ENCODE assay signal across 13 cellular contexts in the genomic region with DNA sequence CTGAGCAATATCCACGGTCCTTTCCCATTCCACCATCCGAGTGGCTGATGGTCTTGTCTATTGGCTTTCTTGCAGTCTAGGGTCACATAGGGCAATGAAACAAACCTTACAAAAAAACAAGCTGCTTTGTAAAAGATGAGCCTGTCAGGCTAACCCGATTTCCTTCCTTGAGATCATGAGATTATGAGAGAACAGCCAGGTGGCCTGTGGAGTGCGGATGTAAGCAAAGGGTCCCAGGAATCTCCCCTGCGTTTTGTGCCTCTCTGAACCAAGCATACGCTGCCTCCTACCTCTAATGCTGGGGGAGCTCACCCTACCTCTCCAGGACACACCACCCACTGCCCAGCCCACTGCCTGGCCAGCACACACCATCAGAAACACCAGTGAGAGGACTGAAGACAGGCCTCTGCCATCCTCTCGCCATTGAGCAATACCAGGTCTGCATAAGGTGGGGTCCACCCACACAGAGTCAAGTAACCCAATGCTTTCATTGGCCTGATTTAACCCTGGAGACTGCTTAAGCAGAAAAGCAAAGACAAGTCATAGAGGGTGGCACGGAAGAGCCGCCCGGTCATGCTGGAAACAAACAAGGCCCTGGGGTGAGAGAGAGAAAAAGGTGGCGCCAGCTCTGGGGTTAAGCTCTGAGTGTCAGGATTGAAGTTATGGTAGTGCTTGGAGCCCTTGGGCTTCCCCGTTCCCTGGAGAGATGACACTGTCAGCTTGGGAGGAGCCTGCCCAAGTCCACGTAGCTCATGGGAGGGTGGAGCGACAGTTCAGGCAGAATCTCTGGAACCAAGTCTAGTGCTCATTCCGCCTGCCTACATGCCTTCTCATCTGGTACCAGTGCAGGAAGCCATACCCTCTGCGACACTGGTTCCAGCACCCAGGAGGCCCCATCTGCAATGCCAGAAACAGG. TPM values are rescaled to one million over a fixed set of nuclear protein-coding genes. Genes with fewer than 3 reads are reported as not detected.
A peak's percentile ranks its signal among the peaks of the same experiment; 100 is the strongest.
DNase-seq lines count a peak whose midpoint lies in the region; ATAC-seq, FAIRE-seq and TF ChIP-seq lines count a peak whose summit lies in the region.
"Had no signal": no experiment of that assay in that cellular context is flagged by ENCODE, and none has a peak within 500 bp of the region (broad histone marks: within the 10 kb centered on the region; RNA-seq: fewer than 3 reads in every experiment).

No MANE protein-coding gene starts in this region.

- no TSS peak for BruUV-seq in HepG2 (replicated peaks; lab: Mats Ljungman, UMichigan)

- no peak overlapping the region for H3K9ac ChIP-seq in HepG2 (ENCODE audit: insufficient read depth, low read depth, low read length)

- no peak for TF ChIP-seq RAD21 in HepG2 (CRISPR knock-in tag; IDR thresholded peaks at IDR 0.05)

- peaks cover 21% of the 10 kb centered on the region for H3K4me1 ChIP-seq in HepG2 (ENCODE audit: insufficient read depth, low read length)
- H3K4me1 ChIP-seq in right lobe of liver, result no peaks in the 10 kb centered on the region
- no peaks in the 10 kb centered on the region for H3K4me1 ChIP-seq in left lung

- peak overlapping the region; percentile 16 for H2AFZ ChIP-seq in HepG2 (ENCODE audit: low read length)

- FAIRE-seq in HepG2 (lab: Jason Lieb, UNC), result no peak
- FAIRE-seq: colon had no signal

- H3K27ac ChIP-seq in HepG2 (ENCODE audit: extremely low read length, insufficient read depth, low read length) (no peak overlapping the region), right lobe of liver (no peak overlapping the region), left lung (peak overlapping the region; percentile 28 to 39)
- H3K27ac ChIP-seq: esophagus muscularis mucosa had no signal

- in situ Hi-C loops in HepG2 (cut with HindIII; ENCODE audit: extremely low pct_ligation_motif_present, low pct_unique_long_range_greater_than_20kb), result no loop called here

- TF ChIP-seq EP300 in HepG2 (IDR thresholded peaks at IDR 0.05; ENCODE audit: low read depth in 2 of 2, low read length in 2 of 2) (no peak), HepG2 (CRISPR knock-in tag; IDR thresholded peaks at IDR 0.05; ENCODE audit: borderline replicate concordance) (no peak)

- H3K9me3 ChIP-seq in HepG2 (ENCODE audit: low read length), result 0 out of 2 replicates have a peak, but pooled peaks cover 3% of the 10 kb centered on the region
- no peaks in the 10 kb centered on the region for H3K9me3 ChIP-seq in right lobe of liver
- H3K9me3 ChIP-seq in left lung, result peaks cover 0 to 13% of the 10 kb centered on the region in 2 donors

- ATAC-seq in HepG2, result peak; percentile 75
- no peak for ATAC-seq in right lobe of liver
- no peak; the same call in 2 of the 3 replicates for ATAC-seq in SK-N-SH treated with all-trans-retinoic acid at 6 μM for 48 hours
- ATAC-seq in left lung, result no peak
- ATAC-seq in GM18517 (IDR thresholded peaks at IDR 0.05; ENCODE audit: unreplicated experiment), result no peak

- DNase-seq in HepG2 (ENCODE audit: low spot score) (no peak), right lobe of liver (no peak), left lung (no peak), hypothalamus (lab: John Stamatoyannopoulos, UW) (no peak)
- no peak for DNase-seq in activated effector memory CD4-positive, alpha-beta T cell treated with anti-CD3 and anti-CD28 coated beads, Interleukin-2, amount 50 U/mL, for 16 hours
- no peak for DNase-seq in effector CD4-positive, alpha-beta T cell
- DNase-seq: activated CD4-positive, alpha-beta memory T cell treated with anti-CD3 and anti-CD28 coated beads, Interleukin-2, amount 10 ng/mL, durations not matched to agents 7 days and 5 days; COR-L47; NCI-H2081 treated with DMSO at 0.1 percent for 48 hours had no signal

- H3K79me2 ChIP-seq in HepG2 (ENCODE audit: insufficient read depth, low read length), result no peaks in the 10 kb centered on the region

- no peak for TF ChIP-seq CTCF in HepG2 (CRISPR knock-in tag; IDR thresholded peaks at IDR 0.05)
- no peak for TF ChIP-seq CTCF in right lobe of liver (IDR thresholded peaks at IDR 0.05)
- TF ChIP-seq CTCF in left lung (IDR thresholded peaks at IDR 0.05), result no peak

- no peaks in the 10 kb centered on the region for H3K36me3 ChIP-seq in HepG2 (replicated peaks in 1 of 2; ENCODE audit: control insufficient read depth in 1 of 2, insufficient read depth in 2 of 2, low read length in 2 of 2)
- H3K36me3 ChIP-seq in right lobe of liver, result no peaks in the 10 kb centered on the region
- no peaks in the 10 kb centered on the region for H3K36me3 ChIP-seq in left lung
- H3K36me3 ChIP-seq: esophagus muscularis mucosa had no signal

- CTCF ChIA-PET in HepG2 (lab: Yijun Ruan, JAX; ENCODE audit: low intra/inter-chr PET ratio, low total read pairs), result no interaction called here

- 16% methylated on average over 8 of the region's 16 CpGs for WGBS in HepG2 (ENCODE audit: low lambda C conversion rate)
- WGBS in right lobe of liver (ENCODE audit: insufficient coverage, low coverage, low lambda C conversion rate, missing lambda C conversion rate), result 57% methylated on average over 8 of the region's 16 CpGs

- intact Hi-C loops in HepG2 (cut with micrococcal nuclease; ENCODE audit: unreplicated experiment) (no loop called here), right lobe of liver (cut with DNase I) (no loop called here), left lung (cut with DNase I) (no loop called here)

- H3K4me2 ChIP-seq in HepG2 (ENCODE audit: low read depth, low read length), result peak overlapping the region; percentile 60

- TF ChIP-seq POLR2A in HepG2 (IDR thresholded peaks at IDR 0.05; ENCODE audit: insufficient read depth in 1 of 2, low read depth in 2 of 2, low read length in 2 of 2) (no peak), right lobe of liver (IDR thresholded peaks at IDR 0.05) (no peak)

- POLR2A ChIA-PET in HepG2 (lab: Yijun Ruan, JAX), result no interaction called here

- H3K27me3 ChIP-seq in HepG2 (ENCODE audit: control insufficient read depth in 1 of 2, insufficient read depth in 2 of 2, low read length in 2 of 2) (0 out of 5 replicates have a peak, but pooled peaks cover 0 to 3% of the 10 kb centered on the region in 2 experiments), right lobe of liver (no peaks in the 10 kb centered on the region), left lung (no peaks in the 10 kb centered on the region)
- H3K27me3 ChIP-seq: esophagus muscularis mucosa had no signal

- no peak overlapping the region; a peak in 1 of 6 replicates for H3K4me3 ChIP-seq in HepG2 (replicated peaks in 1 of 3; ENCODE audit: insufficient read depth in 1 of 3, low read depth in 2 of 3, low read length in 3 of 3)
- H3K4me3 ChIP-seq in right lobe of liver, result no peak overlapping the region
- H3K4me3 ChIP-seq in left lung, result no peak overlapping the region
- H3K4me3 ChIP-seq: esophagus muscularis mucosa had no signal

- H4K20me1 ChIP-seq in HepG2 (ENCODE audit: insufficient read depth, low read length), result no peaks in the 10 kb centered on the region

TF ChIP-seq in HepG2, 621 proteins besides CTCF, POLR2A, EP300 and RAD21:
- TF ChIP-seq ZNF850 (CRISPR knock-in tag; conservative IDR thresholded peaks at IDR 0.05) (no peak), CEBPB (IDR thresholded peaks at IDR 0.05; ENCODE audit: borderline replicate concordance, low read depth, low read length) (peak; percentile 41; the same call in 1 of the 2 replicates)
TF ChIP-seq in HepG2: peak in this region for 1.

TF ChIP-seq in SK-N-SH treated with all-trans-retinoic acid at 6 μM for 48 hours, 23 proteins besides CTCF, POLR2A, EP300 and RAD21:
- TF ChIP-seq ESRRG (CRISPR knock-in tag; IDR thresholded peaks at IDR 0.05) (no peak), RARB (CRISPR knock-in tag; IDR thresholded peaks at IDR 0.05) (no peak), TCF4 (CRISPR knock-in tag; IDR thresholded peaks at IDR 0.05; ENCODE audit: borderline replicate concordance) (peak; percentile 19; the same call in 1 of the 2 replicates), CSDC2 (CRISPR knock-in tag; IDR thresholded peaks at IDR 0.05) (no peak)

RNA-seq across cellular contexts. Expression of a gene that starts 46.6 kb away (rescaled TPM):
- total RNA-seq in HepG2 (2016; rRNA removed; fragmentation: Illumina TruSeq; extraction: Trizol), result 238 and 346 TPM in 2 replicates
- 29.6 and 47.4 TPM in 2 replicates for total RNA-seq in HepG2 (2016; cell fraction: cytosol; rRNA removed; fragmentation: Illumina TruSeq; extraction: Trizol; ENCODE audit: low read depth)
- 242 and 366 TPM in 2 replicates for total RNA-seq in HepG2 (2016; cell fraction: insoluble cytoplasmic fraction; rRNA removed; fragmentation: Illumina TruSeq; extraction: Trizol)
- 98.2 and 111 TPM in 2 replicates for total RNA-seq in HepG2 (2016; cell fraction: membrane; rRNA removed; fragmentation: Illumina TruSeq; extraction: Trizol)
- total RNA-seq in HepG2 (2016; cell fraction: nucleus; rRNA removed; fragmentation: Illumina TruSeq; extraction: Trizol), result 91.7 and 108 TPM in 2 replicates
- 80.5 and 110 TPM in 2 replicates for polyA plus RNA-seq in HepG2 (2011; rRNA removed)
- 96.0 and 112 TPM in 2 replicates for polyA plus RNA-seq in HepG2 (2011; cell fraction: cytosol; rRNA removed)
- polyA plus RNA-seq in HepG2 (2011; cell fraction: nucleus; rRNA removed), result 50.1 and 52.3 TPM in 2 replicates
- polyA plus RNA-seq in HepG2 (2012), result 119 and 120 TPM in 2 replicates
- polyA plus RNA-seq in HepG2 (2016; cell fraction: cytosol; fragmentation: Illumina TruSeq; extraction: Trizol; ENCODE audit: low read depth), result 40.5 and 51.9 TPM in 2 replicates
- polyA plus RNA-seq in HepG2 (2016; cell fraction: insoluble cytoplasmic fraction; fragmentation: Illumina TruSeq; extraction: Trizol; ENCODE audit: low read depth), result 366 and 395 TPM in 2 replicates
- 92.6 and 101 TPM in 2 replicates for polyA plus RNA-seq in HepG2 (2016; cell fraction: membrane; fragmentation: Illumina TruSeq; extraction: Trizol; ENCODE audit: low read depth)
- 160 and 164 TPM in 2 replicates for polyA plus RNA-seq in HepG2 (2016; cell fraction: nucleus; fragmentation: Illumina TruSeq; extraction: Trizol; ENCODE audit: insufficient read depth, low read depth)
- 189 and 213 TPM in 2 replicates for polyA minus RNA-seq in HepG2 (2011; rRNA and poly(A)+ RNA removed; ENCODE audit: low replicate concordance)
- 93.2 and 109 TPM in 2 replicates for polyA minus RNA-seq in HepG2 (2011; cell fraction: cytosol; rRNA and poly(A)+ RNA removed)
- polyA minus RNA-seq in HepG2 (2011; cell fraction: nucleus; rRNA and poly(A)+ RNA removed), result 128 and 155 TPM in 2 replicates
- 100 to 1,000 TPM; 143 to 207 (median 161) TPM for total RNA-seq in right lobe of liver
- total RNA-seq in left lung, result 100 to 1,000 TPM; 553 to 556 TPM

Comparison
In these comparisons a context has a peak if more than half of its experiments do, and no peak if none do; other contexts are left out.
1. H3K27ac ChIP-seq: peak in left lung (2 of 2); none in HepG2 (single experiment) and right lobe of liver (0 of 3).